13 cellular contexts compared by ENCODE assay signal in the genomic region with DNA sequence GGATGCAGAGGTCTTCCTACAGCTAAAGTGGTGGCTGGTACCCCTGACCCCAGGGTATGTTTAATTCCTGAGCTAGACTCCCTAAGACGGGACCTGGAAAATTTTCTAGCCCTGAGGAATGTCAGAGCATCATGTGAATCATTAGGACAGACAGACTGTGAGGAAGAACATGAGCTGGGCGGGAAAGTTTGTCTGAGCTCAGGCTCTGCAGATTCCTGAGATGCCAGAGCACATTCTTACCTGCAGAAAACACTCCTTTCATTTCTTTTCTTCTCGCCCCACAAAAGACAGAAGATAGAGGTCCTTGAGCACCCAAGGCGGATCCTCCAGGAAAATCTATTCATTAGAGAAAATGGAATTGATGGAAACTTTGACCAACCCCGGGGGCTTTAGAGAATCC. TPM values are rescaled to one million over a fixed set of nuclear protein-coding genes. Genes with fewer than 3 reads are reported as not detected.
A peak's percentile ranks its signal among the peaks of the same experiment; 100 is the strongest.
DNase-seq lines count a peak whose midpoint lies in the region; ATAC-seq lines count a peak whose summit lies in the region.
"Had no signal": no experiment of that assay in that cellular context is flagged by ENCODE, and none has a peak within 500 bp of the region (broad histone marks: within the 10 kb centered on the region; RNA-seq: fewer than 3 reads in every experiment).

No MANE protein-coding gene starts in this region.

- H3K27ac Mint-ChIP-seq in effector memory CD8-positive, alpha-beta T cell = peak overlapping the region; percentile 94 to 95
- peak overlapping the region in 7 of 10 donors; percentile 37 to 94 (median 86) for H3K27ac Mint-ChIP-seq in naive thymus-derived CD8-positive, alpha-beta T cell

- peaks cover 26% of the 10 kb centered on the region for H3K4me1 ChIP-seq in HUES48 (ENCODE audit: control insufficient read depth, insufficient read depth, low read length)

- no peaks in the 10 kb centered on the region for H3K27me3 Mint-ChIP-seq in effector memory CD8-positive, alpha-beta T cell
- no peaks in the 10 kb centered on the region for H3K27me3 Mint-ChIP-seq in naive thymus-derived CD8-positive, alpha-beta T cell

- no peak overlapping the region for H3K4me3 Mint-ChIP-seq in effector memory CD8-positive, alpha-beta T cell
- H3K4me3 Mint-ChIP-seq in naive thymus-derived CD8-positive, alpha-beta T cell = no peak overlapping the region

- peak overlapping the region; percentile 67 for H3K27ac ChIP-seq in HUES48 (ENCODE audit: low read depth, low read length)
- H3K27ac ChIP-seq: BLaER1, neutrophil had no signal

- H3K9me3 ChIP-seq in HUES48 (ENCODE audit: control insufficient read depth, insufficient read depth, low read length) = no peaks in the 10 kb centered on the region
- H3K9me3 ChIP-seq: BLaER1, neutrophil had no signal

- no peak overlapping the region for H3K4me3 ChIP-seq in HUES48 (ENCODE audit: low read depth, low read length)
- H3K4me3 ChIP-seq: BLaER1, coronary artery had no signal

- no peaks in the 10 kb centered on the region for H3K9me3 Mint-ChIP-seq in effector memory CD8-positive, alpha-beta T cell
- no peaks in the 10 kb centered on the region for H3K9me3 Mint-ChIP-seq in naive thymus-derived CD8-positive, alpha-beta T cell

- POLR2A ChIA-PET in naive thymus-derived CD8-positive, alpha-beta T cell (lab: Charles Lee) = interaction anchor here (0.7 to 1.6 kb wide), 2 partner anchors 8 to 1159 kb away, joined by 3 to 5 read pairs; no protein-coding TSS in a partner anchor

- H3K36me3 ChIP-seq in HUES48 (ENCODE audit: control insufficient read depth, insufficient read depth, low read length) = no peaks in the 10 kb centered on the region
- H3K36me3 ChIP-seq: neutrophil had no signal

- DNase-seq in ACHN (peak; percentile 58), SK-N-DZ (ENCODE audit: low spot score) (no peak)
- no peak for DNase-seq in effector memory CD8-positive, alpha-beta T cell
- no peak for DNase-seq in naive thymus-derived CD8-positive, alpha-beta T cell
- DNase-seq in stimulated activated CD4-positive, alpha-beta T cell treated with anti-CD3 and anti-CD28 coated beads, Interleukin-4, amount 100 ng/mL, for 4 hours = no peak
- DNase-seq: NCI-H1105 treated with DMSO at 0.1 percent for 48 hours had no signal

- peaks cover 68% of the 10 kb centered on the region for H3K27me3 ChIP-seq in HUES48 (ENCODE audit: control insufficient read depth, insufficient read depth, low read length)
- H3K27me3 ChIP-seq: BLaER1 had no signal

- peaks cover 62 to 76% of the 10 kb centered on the region in 2 donors for H3K4me1 Mint-ChIP-seq in effector memory CD8-positive, alpha-beta T cell (ENCODE audit: low read depth in 2 of 2)
- peaks cover 40 to 83% (median 76%) of the 10 kb centered on the region in 4 donors for H3K4me1 Mint-ChIP-seq in naive thymus-derived CD8-positive, alpha-beta T cell

- no peak overlapping the region for H3K9ac ChIP-seq in HUES48 (ENCODE audit: low read depth, low read length)
- H3K9ac ChIP-seq: BLaER1 had no signal

- in situ Hi-C loops in ACHN (cut with HindIII; ENCODE audit: low pct_ligation_motif_present, low pct_unique_long_range_greater_than_20kb, low sequenced_read_pairs) = no loop called here

- H3K36me3 Mint-ChIP-seq in effector memory CD8-positive, alpha-beta T cell (ENCODE audit: insufficient read depth) = peaks cover 56% of the 10 kb centered on the region
- H3K36me3 Mint-ChIP-seq in naive thymus-derived CD8-positive, alpha-beta T cell = peaks cover 4 to 45% (median 28%) of the 10 kb centered on the region in 3 donors

- no peak for ATAC-seq in effector memory CD8-positive, alpha-beta T cell (replicated peaks)
- no peak for ATAC-seq in naive thymus-derived CD8-positive, alpha-beta T cell
- ATAC-seq in HG02759 (IDR thresholded peaks at IDR 0.05; ENCODE audit: unreplicated experiment) = no peak
- no peak for ATAC-seq in HG02610 (IDR thresholded peaks at IDR 0.05; ENCODE audit: unreplicated experiment)

RNA-seq across cellular contexts. Expression of a gene that starts 6.5 kb away (rescaled TPM):
- total RNA-seq in naive thymus-derived CD8-positive, alpha-beta T cell = 10 to 100 TPM; 70.0 to 72.2 TPM
- 100 to 1,000 TPM in 1 of 3 donors, 10 to 100 TPM in 2; 68.6 to 101 (median 83.7) TPM for polyA plus RNA-seq in naive thymus-derived CD8-positive, alpha-beta T cell
- 38.3 and 39.7 TPM in 2 replicates for polyA plus RNA-seq in SK-N-DZ (2014; cell fraction: cytosol; rRNA removed)
- 44.2 and 50.2 TPM in 2 replicates for polyA plus RNA-seq in SK-N-DZ (2014; cell fraction: nucleus; rRNA removed)

RNA-seq across cellular contexts. Expression of a gene that starts 53.3 kb away (rescaled TPM):
- under 1 TPM in 1 of 2 experiments, not detected in 1; 0.21 TPM for total RNA-seq in naive thymus-derived CD8-positive, alpha-beta T cell
- polyA plus RNA-seq in naive thymus-derived CD8-positive, alpha-beta T cell = under 1 TPM in 1 of 3 donors, not detected in 2; 0.36 TPM
- not detected in 2 replicates for polyA plus RNA-seq in SK-N-DZ (2014; cell fraction: cytosol; rRNA removed)
- not detected in 2 replicates for polyA plus RNA-seq in SK-N-DZ (2014; cell fraction: nucleus; rRNA removed)
- total RNA-seq: glomerular endothelial cell had no signal
